ENCODE assay signal across 1 cellular context in the genomic region with DNA sequence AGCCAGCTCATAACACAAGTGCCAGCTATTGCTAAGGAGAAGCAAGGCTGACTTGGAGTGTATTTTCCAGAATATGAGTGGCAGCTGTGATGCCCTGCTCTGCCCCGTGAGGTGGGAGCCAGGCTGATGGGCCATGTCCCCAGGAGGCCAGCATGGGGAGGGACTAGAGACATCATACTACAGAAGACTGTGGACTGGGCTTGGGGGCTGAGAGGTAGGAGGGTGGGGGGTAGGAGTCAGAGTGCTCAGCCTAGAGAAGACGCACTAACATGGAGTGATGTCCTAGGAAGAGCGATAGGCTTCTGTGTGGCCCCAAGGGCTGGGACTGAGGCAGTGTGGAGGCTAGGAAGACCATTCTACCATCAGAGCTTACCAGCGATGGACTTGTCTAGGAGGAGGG.
TF ChIP-seq lines count a peak whose summit lies in the region.

No MANE protein-coding gene starts in this region.

TF ChIP-seq in H1, 55 proteins besides CTCF, POLR2A, EP300 and RAD21:
- TF ChIP-seq HDAC6 (IDR thresholded peaks at IDR 0.05; ENCODE audit: low read depth, low read length) (no peak), TAF1 (IDR thresholded peaks at IDR 0.05; ENCODE audit: low read depth, low read length) (no peak), CHD2 (IDR thresholded peaks at IDR 0.05; ENCODE audit: low read length) (no peak), POLR2AphosphoS5 (IDR thresholded peaks at IDR 0.05; ENCODE audit: low read depth, low read length) (no peak), TEAD4 (IDR thresholded peaks at IDR 0.05; ENCODE audit: low read depth, low read length) (no peak), GABPA (IDR thresholded peaks at IDR 0.05; ENCODE audit: borderline replicate concordance, insufficient read depth, low read length) (no peak), GTF2F1 (IDR thresholded peaks at IDR 0.05; ENCODE audit: borderline replicate concordance, low read depth, low read length) (no peak), SAP30 (IDR thresholded peaks at IDR 0.05; ENCODE audit: insufficient read depth, insufficient replicate concordance, low read length) (no peak), BRCA1 (IDR thresholded peaks at IDR 0.05; ENCODE audit: low read depth, low read length) (no peak), EZH2 (IDR thresholded peaks at IDR 0.05; ENCODE audit: low read depth, low read length, severe bottlenecking) (no peak), CREB1 (IDR thresholded peaks at IDR 0.05) (no peak), ASH2L (IDR thresholded peaks at IDR 0.05; ENCODE audit: low read length) (no peak), TBP (IDR thresholded peaks at IDR 0.05; ENCODE audit: low read depth, low read length) (no peak), CBX8 (IDR thresholded peaks at IDR 0.05; ENCODE audit: borderline replicate concordance, low read depth, low read length) (no peak), CHD1 (IDR thresholded peaks at IDR 0.05; ENCODE audit: low read depth, low read length) (no peak), BCL11A (IDR thresholded peaks at IDR 0.05; ENCODE audit: low read depth in 2 of 2, low read length in 2 of 2) (no peak), EGR1 (IDR thresholded peaks at IDR 0.05; ENCODE audit: borderline replicate concordance, low read depth, low read length) (no peak)
- TF ChIP-seq, protein P1, sequence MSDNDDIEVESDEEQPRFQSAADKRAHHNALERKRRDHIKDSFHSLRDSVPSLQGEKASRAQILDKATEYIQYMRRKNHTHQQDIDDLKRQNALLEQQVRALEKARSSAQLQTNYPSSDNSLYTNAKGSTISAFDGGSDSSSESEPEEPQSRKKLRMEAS (IDR thresholded peaks at IDR 0.05) = no peak
